In genomic region chr14:58298880-58299664, GRCh38 we compare ENCODE assay signal across 8 cellular contexts. TPM values are rescaled to one million over a fixed set of nuclear protein-coding genes. Genes with fewer than 3 reads are reported as not detected.
DNase-seq lines count a peak whose midpoint lies in the region; ATAC-seq and TF ChIP-seq lines count a peak whose summit lies in the region.

No MANE protein-coding gene starts in this region.

- peaks cover 0 to 2% of the 10 kb centered on the region in 2 donors for H3K36me3 ChIP-seq in body of pancreas (replicated peaks in 1 of 2; ENCODE audit: insufficient read depth in 1 of 2, low read depth in 2 of 2)
- peaks cover 33% of the 10 kb centered on the region for H3K36me3 ChIP-seq in iPS-20b (ENCODE audit: insufficient read depth, low read depth, low read length)
- peaks cover 20% of the 10 kb centered on the region for H3K36me3 ChIP-seq in skeletal muscle satellite cell (ENCODE audit: insufficient read depth, low read length)

- WGBS in body of pancreas, 2 donors: 1 to 3% methylated on average over 5 to 60 of the region's 84 CpGs

- H3K36me3 Mint-ChIP-seq in T-helper 17 cell (ENCODE audit: low read depth): peaks cover 3% of the 10 kb centered on the region

- H3K4me1 ChIP-seq in body of pancreas (peaks cover 16% of the 10 kb centered on the region), iPS-20b (ENCODE audit: insufficient read depth, low read length) (peaks cover 5% of the 10 kb centered on the region; the same call in 1 of the 2 replicates), skeletal muscle satellite cell (ENCODE audit: control insufficient read depth, insufficient read depth, low read length) (peaks cover 12% of the 10 kb centered on the region)

- ATAC-seq in HG02852 (IDR thresholded peaks at IDR 0.05; ENCODE audit: unreplicated experiment) (peak; percentile 17), T-helper 17 cell (no peak), body of pancreas (no peak), GM19395 (IDR thresholded peaks at IDR 0.05; ENCODE audit: unreplicated experiment) (no peak)

- H3K9ac ChIP-seq in iPS-20b (ENCODE audit: low read depth, low read length) (peak overlapping the region; percentile 78; the same call in 1 of the 2 replicates), skeletal muscle satellite cell (ENCODE audit: low read depth, low read length) (peak overlapping the region; percentile 85)

- H3K27me3 Mint-ChIP-seq in T-helper 17 cell: no peaks in the 10 kb centered on the region

- TF ChIP-seq POLR2A in body of pancreas (IDR thresholded peaks at IDR 0.05): no peak

- peaks cover 24% of the 10 kb centered on the region for H3K4me1 Mint-ChIP-seq in T-helper 17 cell

- POLR2A ChIA-PET in GM10248 (lab: Yijun Ruan, JAX): interaction anchor here (0.9 to 1.5 kb wide), 6 partner anchors 9 to 39 kb away, joined by 3 to 7 read pairs (median 4); no protein-coding TSS in a partner anchor

- H3K27ac ChIP-seq in body of pancreas: peak overlapping the region; percentile 86 to 98 (median 92)
- no peak overlapping the region for H3K27ac ChIP-seq in iPS-20b (ENCODE audit: low read length)

- H3K27ac Mint-ChIP-seq in T-helper 17 cell: peak overlapping the region; percentile 89

- H3K27me3 ChIP-seq in body of pancreas (no peaks in the 10 kb centered on the region), iPS-20b (ENCODE audit: insufficient read depth, low read length) (no peaks in the 10 kb centered on the region), skeletal muscle satellite cell (ENCODE audit: control insufficient read depth, insufficient read depth, low read length) (no peaks in the 10 kb centered on the region)

- H3K9me3 ChIP-seq in T-helper 17 cell (ENCODE audit: control insufficient read depth, low read length, poor library complexity, severe bottlenecking): no peaks in the 10 kb centered on the region
- H3K9me3 ChIP-seq in body of pancreas: no peaks in the 10 kb centered on the region
- no peaks in the 10 kb centered on the region for H3K9me3 ChIP-seq in iPS-20b (ENCODE audit: insufficient read depth, low read depth, low read length)
- H3K9me3 ChIP-seq in skeletal muscle satellite cell (replicated peaks; ENCODE audit: low read length): no peaks in the 10 kb centered on the region

- CTCF ChIA-PET in GM10248 (lab: Yijun Ruan, JAX): interaction anchor here (0.9 to 1.9 kb wide), 8 partner anchors 8 to 52 kb away, joined by 3 to 5 read pairs (median 3); no protein-coding TSS in a partner anchor

- intact Hi-C loops in body of pancreas (cut with DNase I): no loop called here

- H3K4me2 ChIP-seq in skeletal muscle satellite cell (ENCODE audit: low read length): peak overlapping the region; percentile 98

- DNase-seq in GM10248 (ENCODE audit: extremely low spot score): peak; percentile 62
- DNase-seq in T-helper 17 cell: peak; percentile 32 to 43 (median 37)
- peak; percentile 19 to 51 (median 29) for DNase-seq in body of pancreas
- no peak for DNase-seq in DMS 273 (lab: John Stamatoyannopoulos, UW; ENCODE audit: unreplicated experiment)

- H3K4me3 Mint-ChIP-seq in T-helper 17 cell: no peak overlapping the region

- no peak for TF ChIP-seq CTCF in GM10248 (IDR thresholded peaks at IDR 0.05; ENCODE audit: control extremely low read depth, extremely low read depth, low read depth, missing control alignments)
- TF ChIP-seq CTCF in body of pancreas (IDR thresholded peaks at IDR 0.05): no peak

- H3K4me3 ChIP-seq in body of pancreas: peak overlapping the region; percentile 59 to 86
- peak overlapping the region; percentile 94 for H3K4me3 ChIP-seq in iPS-20b (ENCODE audit: low read length)
- peak overlapping the region; percentile 92 for H3K4me3 ChIP-seq in skeletal muscle satellite cell (ENCODE audit: low read length)

RNA-seq across cellular contexts. Expression of gene ARID4A, which starts 0.7 kb away (rescaled TPM):
- total RNA-seq in T-helper 17 cell: 10 to 100 TPM; 87.1 to 90.2 TPM
- total RNA-seq in body of pancreas: 10 to 100 TPM; 23.6 to 28.3 TPM
- total RNA-seq in skeletal muscle satellite cell (2012; rRNA removed): 4.8 and 5.0 TPM in 2 replicates

RNA-seq across cellular contexts. Expression of gene PSMA3, which starts 54.4 kb away (rescaled TPM):
- 100 to 1,000 TPM; 101 to 102 TPM for total RNA-seq in T-helper 17 cell
- total RNA-seq in body of pancreas: 10 to 100 TPM; 59.7 to 77.0 TPM
- total RNA-seq in skeletal muscle satellite cell (2012; rRNA removed): 130 and 155 TPM in 2 replicates
